22 cellular contexts compared by ENCODE assay signal in the genomic region with DNA sequence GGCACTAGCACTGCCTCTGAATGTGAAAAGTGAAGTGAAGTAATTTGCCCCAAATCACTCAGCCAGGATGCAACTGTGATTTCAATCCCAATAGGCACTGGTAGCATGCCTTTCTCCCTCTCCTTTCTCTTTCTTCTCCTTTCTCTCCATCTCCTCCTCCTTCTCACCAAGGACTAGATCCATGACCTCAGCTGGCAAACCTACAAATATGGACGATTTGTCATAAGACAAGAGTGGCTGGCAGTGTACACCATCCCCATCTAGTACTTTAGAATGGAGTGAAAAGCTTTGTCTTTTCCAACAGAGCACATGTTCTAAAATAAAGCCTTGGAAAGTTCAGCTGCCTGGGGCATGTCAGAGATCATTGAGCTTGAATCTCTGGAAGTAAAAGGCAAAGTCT.
DNase-seq lines count a peak whose midpoint lies in the region; ATAC-seq and TF ChIP-seq lines count a peak whose summit lies in the region.
"Had no signal": no experiment of that assay in that cellular context is flagged by ENCODE, and none has a peak within 500 bp of the region (broad histone marks: within the 10 kb centered on the region; RNA-seq: fewer than 3 reads in every experiment).

No MANE protein-coding gene starts in this region.

- H3K4me3 Mint-ChIP-seq in MCF 10A (ENCODE audit: unreplicated experiment), result no peak overlapping the region
- H3K4me3 Mint-ChIP-seq: B cell had no signal

- peak overlapping the region; percentile 4 for H3K27ac Mint-ChIP-seq in MCF 10A (ENCODE audit: low read depth, unreplicated experiment)
- H3K27ac Mint-ChIP-seq: B cell had no signal

- TF ChIP-seq POLR2A in breast epithelium (IDR thresholded peaks at IDR 0.05) (no peak), esophagus muscularis mucosa (IDR thresholded peaks at IDR 0.05; ENCODE audit: low read depth) (no peak), suprapubic skin (IDR thresholded peaks at IDR 0.05) (no peak)

- H3K4me3 ChIP-seq in breast epithelium (no peak overlapping the region), esophagus muscularis mucosa (no peak overlapping the region), suprapubic skin (no peak overlapping the region), heart right ventricle (no peak overlapping the region)
- H3K4me3 ChIP-seq: A549 had no signal

- no peaks in the 10 kb centered on the region for H3K9me3 ChIP-seq in breast epithelium
- no peaks in the 10 kb centered on the region for H3K9me3 ChIP-seq in KOPT-K1 (ENCODE audit: insufficient read depth, low read length, poor library complexity, severe bottlenecking)
- peaks cover 0 to 4% (median 0%) of the 10 kb centered on the region in 4 donors for H3K9me3 ChIP-seq in esophagus muscularis mucosa
- H3K9me3 ChIP-seq in suprapubic skin, result no peaks in the 10 kb centered on the region
- peaks cover 0 to 9% (median 0%) of the 10 kb centered on the region in 11 donors for H3K9me3 ChIP-seq in heart right ventricle
- H3K9me3 ChIP-seq: A549 had no signal

- H3K4me1 ChIP-seq in breast epithelium, result no peaks in the 10 kb centered on the region
- H3K4me1 ChIP-seq in esophagus muscularis mucosa, result peaks cover 0 to 34% (median 17%) of the 10 kb centered on the region in 4 donors
- H3K4me1 ChIP-seq in suprapubic skin, result no peaks in the 10 kb centered on the region
- H3K4me1 ChIP-seq in heart right ventricle, result peaks cover 0 to 31% (median 12%) of the 10 kb centered on the region in 9 donors
- H3K4me1 ChIP-seq: A549 had no signal

- no peaks in the 10 kb centered on the region for H3K9me3 Mint-ChIP-seq in MCF 10A (ENCODE audit: unreplicated experiment)

- H3K36me3 Mint-ChIP-seq in MCF 10A (ENCODE audit: insufficient read depth, unreplicated experiment), result peaks cover 6% of the 10 kb centered on the region

- CTCF ChIA-PET in MCF 10A (lab: Yijun Ruan, JAX), result no interaction called here

- DNase-seq in MCF 10A (ENCODE audit: unreplicated experiment) (no peak), breast epithelium (ENCODE audit: low spot score in 2 of 2) (no peak), esophagus muscularis mucosa (ENCODE audit: extremely low spot score) (peak; percentile 85), suprapubic skin (ENCODE audit: low spot score in 2 of 2) (no peak), NCI-H345 treated with DMSO at 0.1 percent for 48 hours (lab: John Stamatoyannopoulos, UW; ENCODE audit: unreplicated experiment) (no peak), heart right ventricle (no peak), NCI-H526 (lab: John Stamatoyannopoulos, UW) (no peak)
- DNase-seq: DMS153, H7, Karpas-422, MV-4-11, NCI-H1105, NCI-H1436 treated with DMSO at 0.1 percent for 48 hours, NCI-H187 treated with DMSO at 0.1 percent for 48 hours, NCI-H446, NCI-H524 treated with DMSO at 0.1 percent for 48 hours, SHP77 had no signal

- peaks cover 30% of the 10 kb centered on the region for H3K4me1 Mint-ChIP-seq in MCF 10A (ENCODE audit: insufficient read depth, unreplicated experiment)

- WGBS in esophagus muscularis mucosa, result 45% methylated on average over 1 of the region's 1 CpG
- 67% methylated on average over 1 of the region's 1 CpG for WGBS in suprapubic skin
- 62 to 73% methylated on average over 1 of the region's 1 CpG for WGBS in heart right ventricle, 2 donors

- H3K36me3 ChIP-seq in breast epithelium, result no peaks in the 10 kb centered on the region
- no peaks in the 10 kb centered on the region for H3K36me3 ChIP-seq in KOPT-K1 (ENCODE audit: insufficient read depth, low read length)
- no peaks in the 10 kb centered on the region for H3K36me3 ChIP-seq in esophagus muscularis mucosa
- H3K36me3 ChIP-seq in suprapubic skin, result no peaks in the 10 kb centered on the region
- H3K36me3 ChIP-seq in heart right ventricle, result no peaks in the 10 kb centered on the region

- intact Hi-C loops in MCF 10A (cut with micrococcal nuclease), result no loop called here
- intact Hi-C loops in breast epithelium (cut with DNase I; ENCODE audit: low total_unique reads), result no loop called here
- intact Hi-C loops in esophagus muscularis mucosa (cut with DNase I), result no loop called here
- intact Hi-C loops in heart right ventricle (cut with DNase I), result no loop called here

- TF ChIP-seq EP300 in esophagus muscularis mucosa (IDR thresholded peaks at IDR 0.05) (no peak), suprapubic skin (IDR thresholded peaks at IDR 0.05) (no peak)

- TF ChIP-seq CTCF in MCF 10A (IDR thresholded peaks at IDR 0.05; ENCODE audit: unreplicated experiment), result no peak
- TF ChIP-seq CTCF in breast epithelium (IDR thresholded peaks at IDR 0.05), result no peak
- no peak for TF ChIP-seq CTCF in esophagus muscularis mucosa (IDR thresholded peaks at IDR 0.05)
- no peak for TF ChIP-seq CTCF in suprapubic skin (IDR thresholded peaks at IDR 0.05)
- TF ChIP-seq CTCF in heart right ventricle (IDR thresholded peaks at IDR 0.05), result no peak

- POLR2A ChIA-PET in MCF 10A (lab: Yijun Ruan, JAX), result no interaction called here

- no TSS peak for BruUV-seq in MCF 10A (replicated peaks; lab: Mats Ljungman, UMichigan)

- no peak for ATAC-seq in heart right ventricle
- ATAC-seq: A549, Panc1 had no signal

- H3K27ac ChIP-seq in breast epithelium (no peak overlapping the region), KOPT-K1 (ENCODE audit: low read depth, low read length, poor library complexity, severe bottlenecking) (peak overlapping the region; percentile 86), esophagus muscularis mucosa (replicated peaks in 1 of 4) (no peak overlapping the region), suprapubic skin (peak overlapping the region; percentile 10), heart right ventricle (no peak overlapping the region)
- H3K27ac ChIP-seq: A549, RWPE1 had no signal

- H3K27me3 ChIP-seq in breast epithelium, result no peaks in the 10 kb centered on the region
- H3K27me3 ChIP-seq in esophagus muscularis mucosa, result no peaks in the 10 kb centered on the region
- no peaks in the 10 kb centered on the region for H3K27me3 ChIP-seq in suprapubic skin
- no peaks in the 10 kb centered on the region for H3K27me3 ChIP-seq in heart right ventricle

- H3K27me3 Mint-ChIP-seq in MCF 10A (ENCODE audit: insufficient read depth, unreplicated experiment), result no peaks in the 10 kb centered on the region
- H3K27me3 Mint-ChIP-seq: B cell had no signal

Comparison
In these comparisons a context has a peak if more than half of its experiments do, and no peak if none do; other contexts are left out.
1. H3K27ac ChIP-seq: peak in KOPT-K1 (single experiment) and suprapubic skin (single experiment); none in breast epithelium (0 of 2), esophagus muscularis mucosa (0 of 4) and heart right ventricle (0 of 10).